In the genomic region with DNA sequence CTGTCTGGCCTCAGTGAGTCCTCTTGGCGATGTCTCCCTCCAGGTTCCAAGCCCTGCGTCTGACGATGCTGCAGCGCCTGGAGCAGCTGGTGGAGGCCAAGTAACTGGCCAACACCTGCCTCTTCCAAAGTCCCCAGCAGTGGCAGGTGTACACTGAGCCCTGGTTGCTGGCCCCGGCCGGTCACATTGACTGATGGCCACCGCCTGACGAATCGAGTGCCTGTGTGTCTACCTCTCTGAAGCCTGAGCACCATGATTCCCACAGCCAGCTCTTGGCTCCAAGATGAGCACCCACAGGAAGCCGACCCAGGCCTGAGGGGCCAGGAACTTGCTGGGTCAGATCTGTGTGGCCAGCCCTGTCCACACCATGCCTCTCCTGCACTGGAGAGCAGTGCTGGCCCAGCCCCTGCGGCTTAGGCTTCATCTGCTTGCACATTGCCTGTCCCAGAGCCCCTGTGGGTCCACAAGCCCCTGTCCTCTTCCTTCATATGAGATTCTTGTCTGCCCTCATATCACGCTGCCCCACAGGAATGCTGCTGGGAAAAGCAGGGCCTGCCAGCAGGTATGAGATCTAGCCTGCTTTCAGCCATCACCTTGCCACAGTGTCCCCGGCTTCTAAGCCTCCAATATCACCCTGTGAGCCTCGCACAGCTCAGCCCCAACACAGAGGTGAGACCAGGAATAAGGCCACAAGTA, we compare ENCODE assay signal across 12 cellular contexts. TPM values are rescaled to one million over a fixed set of nuclear protein-coding genes. Genes with fewer than 3 reads are reported as not detected.
DNase-seq lines count a peak whose midpoint lies in the region; ATAC-seq, FAIRE-seq and TF ChIP-seq lines count a peak whose summit lies in the region.
"Had no signal": no experiment of that assay in that cellular context is flagged by ENCODE, and none has a peak within 500 bp of the region (broad histone marks: within the 10 kb centered on the region; RNA-seq: fewer than 3 reads in every experiment).

No MANE protein-coding gene starts in this region.

- peaks cover 0 to 4% (median 0%) of the 10 kb centered on the region in 4 donors for H3K27me3 ChIP-seq in esophagus squamous epithelium
- H3K27me3 ChIP-seq in pancreas, result no peaks in the 10 kb centered on the region

- ATAC-seq in natural killer cell (no peak), pancreas (no peak), HG03457 (IDR thresholded peaks at IDR 0.05; ENCODE audit: unreplicated experiment) (no peak), GM19035 (IDR thresholded peaks at IDR 0.05; ENCODE audit: unreplicated experiment) (no peak)
- ATAC-seq in natural killer cell treated with Interleukin-12 subunit alpha and Interleukin-12 subunit beta and Interleukin-15 and Interleukin-18, amount 100 ng/mL, for 72 hours, result no peak

- DNase-seq in natural killer cell (no peak), esophagus squamous epithelium (lab: John Stamatoyannopoulos, UW) (no peak), pancreas (peak in 4 of 6 donors; percentile 36 to 83 (median 56)), hepatic stellate cell (ENCODE audit: low spot score) (no peak), HTR-8/SVneo (ENCODE audit: insufficient read length, low spot score) (no peak)
- DNase-seq in natural killer cell treated with Interleukin-12 subunit alpha and Interleukin-12 subunit beta and Interleukin-15 and Interleukin-18, amount 100 ng/mL, for 72 hours (ENCODE audit: low spot score), result no peak
- DNase-seq: HFFc6, NCI-H1105 treated with DMSO at 0.1 percent for 48 hours had no signal

- H3K9me3 ChIP-seq in esophagus squamous epithelium (no peaks in the 10 kb centered on the region), pancreas (no peaks in the 10 kb centered on the region)

- WGBS in esophagus squamous epithelium, 2 donors, result 84 to 95% methylated on average over 5 to 7 of the region's 14 CpGs
- 76% methylated on average over 14 of the region's 14 CpGs for WGBS in pancreas, 2 donors

- no peak overlapping the region for H3K4me3 Mint-ChIP-seq in natural killer cell
- H3K4me3 Mint-ChIP-seq in natural killer cell treated with Interleukin-12 subunit alpha and Interleukin-12 subunit beta and Interleukin-15 and Interleukin-18, amount 100 ng/mL, for 72 hours, result no peak overlapping the region
- H3K4me3 Mint-ChIP-seq: activated T-helper 1 cell treated with anti-CD3 and anti-CD28 coated beads, Interleukin-12 subunit alpha, Interleukin-12 subunit beta, Interleukin-2, Interleukin-4 antibody, amounts not matched to agents 30 ng/mL and 10 ng/mL and 1 ng/mL, durations not matched to agents 14 hours and 24 hours and 36 hours; HFFc6 had no signal

- peak overlapping the region; percentile 5 to 96 (median 59) for H3K27ac ChIP-seq in esophagus squamous epithelium
- peak overlapping the region in 3 of 4 donors; percentile 74 to 79 (median 76) for H3K27ac ChIP-seq in pancreas
- H3K27ac ChIP-seq: VCaP had no signal

- H3K9me3 Mint-ChIP-seq in natural killer cell, result no peaks in the 10 kb centered on the region
- no peaks in the 10 kb centered on the region for H3K9me3 Mint-ChIP-seq in natural killer cell treated with Interleukin-12 subunit alpha and Interleukin-12 subunit beta and Interleukin-15 and Interleukin-18, amount 100 ng/mL, for 72 hours
- H3K9me3 Mint-ChIP-seq: activated T-helper 1 cell treated with anti-CD3 and anti-CD28 coated beads, Interleukin-12 subunit alpha, Interleukin-12 subunit beta, Interleukin-2, Interleukin-4 antibody, amounts not matched to agents 30 ng/mL and 10 ng/mL and 1 ng/mL, durations not matched to agents 14 hours and 24 hours and 36 hours; HFFc6 had no signal

- no peak for TF ChIP-seq POLR2A in esophagus squamous epithelium (IDR thresholded peaks at IDR 0.05)

- FAIRE-seq in pancreas (lab: Jason Lieb, UNC) (no peak), HTR-8/SVneo (lab: Jason Lieb, UNC) (no peak)

- H3K4me3 ChIP-seq in esophagus squamous epithelium, result no peak overlapping the region
- H3K4me3 ChIP-seq in pancreas, result no peak overlapping the region

- H3K4me1 Mint-ChIP-seq in natural killer cell, result peaks cover 16 to 29% of the 10 kb centered on the region in 2 donors
- peaks cover 13 to 19% of the 10 kb centered on the region in 2 donors for H3K4me1 Mint-ChIP-seq in natural killer cell treated with Interleukin-12 subunit alpha and Interleukin-12 subunit beta and Interleukin-15 and Interleukin-18, amount 100 ng/mL, for 72 hours (ENCODE audit: low read depth in 2 of 2)

- no peaks in the 10 kb centered on the region for H3K27me3 Mint-ChIP-seq in natural killer cell (ENCODE audit: low read depth in 2 of 2)
- no peaks in the 10 kb centered on the region for H3K27me3 Mint-ChIP-seq in natural killer cell treated with Interleukin-12 subunit alpha and Interleukin-12 subunit beta and Interleukin-15 and Interleukin-18, amount 100 ng/mL, for 72 hours

- H3K36me3 Mint-ChIP-seq in natural killer cell, result peaks cover 13% of the 10 kb centered on the region
- H3K36me3 Mint-ChIP-seq in natural killer cell treated with Interleukin-12 subunit alpha and Interleukin-12 subunit beta and Interleukin-15 and Interleukin-18, amount 100 ng/mL, for 72 hours, result no peaks in the 10 kb centered on the region

- H3K36me3 ChIP-seq in esophagus squamous epithelium, result peaks cover 0 to 5% (median 0%) of the 10 kb centered on the region in 3 donors
- no peaks in the 10 kb centered on the region for H3K36me3 ChIP-seq in pancreas

- TF ChIP-seq CTCF in natural killer cell (IDR thresholded peaks at IDR 0.05), result no peak
- no peak for TF ChIP-seq CTCF in esophagus squamous epithelium (IDR thresholded peaks at IDR 0.05)
- TF ChIP-seq CTCF in pancreas (IDR thresholded peaks at IDR 0.05), result no peak

- intact Hi-C loops in natural killer cell (cut with micrococcal nuclease), result no loop called here
- intact Hi-C loops in esophagus squamous epithelium (cut with DNase I), result no loop called here
- intact Hi-C loops in pancreas (cut with DNase I), result no loop called here

- H3K27ac Mint-ChIP-seq in natural killer cell, result peak overlapping the region; percentile 16 to 33
- no peak overlapping the region for H3K27ac Mint-ChIP-seq in natural killer cell treated with Interleukin-12 subunit alpha and Interleukin-12 subunit beta and Interleukin-15 and Interleukin-18, amount 100 ng/mL, for 72 hours
- H3K27ac Mint-ChIP-seq: activated T-helper 1 cell treated with anti-CD3 and anti-CD28 coated beads, Interleukin-12 subunit alpha, Interleukin-12 subunit beta, Interleukin-2, Interleukin-4 antibody, amounts not matched to agents 30 ng/mL and 10 ng/mL and 1 ng/mL, durations not matched to agents 14 hours and 24 hours and 36 hours had no signal

- H3K4me1 ChIP-seq in esophagus squamous epithelium (peaks cover 10 to 86% (median 79%) of the 10 kb centered on the region in 3 donors), pancreas (peaks cover 57 to 85% (median 73%) of the 10 kb centered on the region in 3 donors)

RNA-seq across cellular contexts. Expression of a gene that starts 7.3 kb away (rescaled TPM):
- total RNA-seq in natural killer cell (10 to 100 TPM; 24.2 to 31.8 (median 25.0) TPM), esophagus squamous epithelium (10 to 100 TPM in 2 of 4 donors, 1 to 10 TPM in 2; 3.6 to 14.5 (median 8.0) TPM), pancreas (10 to 100 TPM; 12.9 to 21.8 (median 20.0) TPM)
- total RNA-seq in natural killer cell treated with Interleukin-12 subunit alpha and Interleukin-12 subunit beta and Interleukin-15 and Interleukin-18, amount 100 ng/mL, for 72 hours, result 10 to 100 TPM; 22.7 to 29.0 TPM
- polyA plus RNA-seq in pancreas, result 10 to 100 TPM; 12.6 to 18.9 TPM

RNA-seq across cellular contexts. Expression of a gene that starts 14.8 kb away (rescaled TPM):
- total RNA-seq in natural killer cell (not detected), esophagus squamous epithelium (100 to 1,000 TPM in 1 of 4 donors, 10 to 100 TPM in 1, 1 to 10 TPM in 2; 2.5 to 116 (median 27.5) TPM), pancreas (100 to 1,000 TPM in 4 of 6 donors, 10 to 100 TPM in 2; 68.9 to 222 (median 150) TPM)
- total RNA-seq in natural killer cell treated with Interleukin-12 subunit alpha and Interleukin-12 subunit beta and Interleukin-15 and Interleukin-18, amount 100 ng/mL, for 72 hours, result under 1 TPM; 0.31 to 0.53 TPM
- polyA plus RNA-seq in pancreas, result 100 to 1,000 TPM; 217 to 270 TPM

RNA-seq across cellular contexts. Expression of a gene that starts 33.8 kb away (rescaled TPM):
- total RNA-seq in natural killer cell (100 to 1,000 TPM in 2 of 3 donors, 10 to 100 TPM in 1; 99.8 to 116 (median 104) TPM), esophagus squamous epithelium (10 to 100 TPM in 1 of 4 donors, 1 to 10 TPM in 3; 1.7 to 22.5 (median 7.4) TPM), pancreas (10 to 100 TPM; 13.9 to 76.8 (median 35.7) TPM)
- total RNA-seq in natural killer cell treated with Interleukin-12 subunit alpha and Interleukin-12 subunit beta and Interleukin-15 and Interleukin-18, amount 100 ng/mL, for 72 hours, result 10 to 100 TPM in 1 of 2 donors, 1 to 10 TPM in 1; 9.3 to 44.9 TPM
- 100 to 1,000 TPM in 1 of 2 donors, 10 to 100 TPM in 1; 85.1 to 100 TPM for polyA plus RNA-seq in pancreas

Comparison
In these comparisons a context has a peak if more than half of its experiments do, and no peak if none do; other contexts are left out.
1. H3K27ac Mint-ChIP-seq: peak in natural killer cell (2 of 2); none in natural killer cell treated with Interleukin-12 subunit alpha and Interleukin-12 subunit beta and Interleukin-15 and Interleukin-18, amount 100 ng/mL, for 72 hours (0 of 2).
2. DNase-seq: peak in pancreas (4 of 6); none in natural killer cell (single experiment), natural killer cell treated with Interleukin-12 subunit alpha and Interleukin-12 subunit beta and Interleukin-15 and Interleukin-18, amount 100 ng/mL, for 72 hours (single experiment), esophagus squamous epithelium (single experiment), hepatic stellate cell (single experiment) and HTR-8/SVneo (single experiment).